15 cellular contexts compared by ENCODE assay signal in genomic region chr11:3615998-3616397, GRCh38. TPM values are rescaled to one million over a fixed set of nuclear protein-coding genes. Genes with fewer than 3 reads are reported as not detected.
DNase-seq lines count a peak whose midpoint lies in the region; ATAC-seq and TF ChIP-seq lines count a peak whose summit lies in the region.
"Had no signal": no experiment of that assay in that cellular context is flagged by ENCODE, and none has a peak within 500 bp of the region (broad histone marks: within the 10 kb centered on the region; RNA-seq: fewer than 3 reads in every experiment).

No MANE protein-coding gene starts in this region.

- no peaks in the 10 kb centered on the region for H3K27me3 ChIP-seq in foreskin keratinocyte
- H3K27me3 ChIP-seq: Peyer's patch had no signal

- intact Hi-C loops in activated naive CD4-positive, alpha-beta T cell treated with anti-CD3 and anti-CD28 coated beads for 36 hours (cut with micrococcal nuclease): loop anchor here (2.0 kb wide), 1 partner anchor 193 kb away; the partner anchor contains the start of gene PGAP2

- CTCF ChIA-PET in activated naive CD4-positive, alpha-beta T cell treated with anti-CD3 and anti-CD28 coated beads for 36 hours (lab: Charles Lee): no interaction called here
- CTCF ChIA-PET in HEK293T (lab: Yijun Ruan, JAX): no interaction called here

- H3K27ac ChIP-seq in foreskin keratinocyte: no peak overlapping the region
- H3K27ac ChIP-seq: Peyer's patch had no signal

- DNase-seq in activated naive CD4-positive, alpha-beta T cell treated with anti-CD3 and anti-CD28 coated beads for 36 hours: no peak
- no peak for DNase-seq in activated naive CD4-positive, alpha-beta T cell (lab: John Stamatoyannopoulos, UW)
- DNase-seq in NCI-H446 treated with DMSO at 0.1 percent for 48 hours (lab: John Stamatoyannopoulos, UW) (peak; percentile 30), foreskin keratinocyte (peak in 1 of 2 donors; percentile 23), HEK293T (ENCODE audit: extremely low spot score) (no peak), immature natural killer cell (no peak)
- DNase-seq in stimulated activated effector memory CD8-positive, alpha-beta T cell treated with anti-CD3 and anti-CD28 coated beads, Interleukin-12 subunit alpha, Interleukin-12 subunit beta, amount 100 ng/mL, for 72 hours (ENCODE audit: low spot score in 2 of 2): no peak
- DNase-seq: activated CD4-positive, alpha-beta T cell treated with anti-CD3 and anti-CD28 coated beads, Interleukin-2, amount 50 U/mL, for 4 hours; activated T-cell treated with anti-CD3 and anti-CD28 coated beads, Interleukin-2, amount 50 U/mL, for 4 hours; naive B cell; stimulated activated naive CD8-positive, alpha-beta T cell treated with anti-CD3 and anti-CD28 coated beads, Interleukin-15, amount 100 ng/mL, for 72 hours had no signal

- no peak overlapping the region for H3K4me3 Mint-ChIP-seq in activated naive CD4-positive, alpha-beta T cell treated with anti-CD3 and anti-CD28 coated beads for 36 hours
- H3K4me3 Mint-ChIP-seq in stimulated activated effector memory CD8-positive, alpha-beta T cell treated with anti-CD3 and anti-CD28 coated beads, Interleukin-12 subunit alpha, Interleukin-12 subunit beta, amount 100 ng/mL, for 72 hours: no peak overlapping the region
- no peak overlapping the region for H3K4me3 Mint-ChIP-seq in immature natural killer cell
- H3K4me3 Mint-ChIP-seq: activated T-cell treated with anti-CD3 and anti-CD28 coated beads, Interleukin-2, amount 50 U/mL, for 4 hours; naive B cell; stimulated activated naive CD8-positive, alpha-beta T cell treated with anti-CD3 and anti-CD28 coated beads, Interleukin-15, amount 100 ng/mL, for 72 hours had no signal

- no peaks in the 10 kb centered on the region for H3K9me3 Mint-ChIP-seq in activated naive CD4-positive, alpha-beta T cell treated with anti-CD3 and anti-CD28 coated beads for 36 hours
- H3K9me3 Mint-ChIP-seq in stimulated activated effector memory CD8-positive, alpha-beta T cell treated with anti-CD3 and anti-CD28 coated beads, Interleukin-12 subunit alpha, Interleukin-12 subunit beta, amount 100 ng/mL, for 72 hours: no peaks in the 10 kb centered on the region
- no peaks in the 10 kb centered on the region for H3K9me3 Mint-ChIP-seq in immature natural killer cell
- H3K9me3 Mint-ChIP-seq: activated T-cell treated with anti-CD3 and anti-CD28 coated beads, Interleukin-2, amount 50 U/mL, for 4 hours; stimulated activated naive CD8-positive, alpha-beta T cell treated with anti-CD3 and anti-CD28 coated beads, Interleukin-15, amount 100 ng/mL, for 72 hours had no signal

- ATAC-seq in foreskin keratinocyte (peak; percentile 26), SK-N-SH treated with all-trans-retinoic acid at 6 μM for 48 hours (no peak)
- no peak for ATAC-seq in stimulated activated effector memory CD8-positive, alpha-beta T cell treated with anti-CD3 and anti-CD28 coated beads, Interleukin-12 subunit alpha, Interleukin-12 subunit beta, amount 100 ng/mL, for 72 hours
- ATAC-seq: activated T-cell treated with anti-CD3 and anti-CD28 coated beads, Interleukin-2, amount 50 U/mL, for 4 hours; stimulated activated naive CD8-positive, alpha-beta T cell treated with anti-CD3 and anti-CD28 coated beads, Interleukin-15, amount 100 ng/mL, for 72 hours had no signal

- peaks cover 14% of the 10 kb centered on the region for H3K4me1 Mint-ChIP-seq in activated naive CD4-positive, alpha-beta T cell treated with anti-CD3 and anti-CD28 coated beads for 36 hours (ENCODE audit: low read depth)
- peaks cover 12% of the 10 kb centered on the region for H3K4me1 Mint-ChIP-seq in stimulated activated effector memory CD8-positive, alpha-beta T cell treated with anti-CD3 and anti-CD28 coated beads, Interleukin-12 subunit alpha, Interleukin-12 subunit beta, amount 100 ng/mL, for 72 hours
- H3K4me1 Mint-ChIP-seq in immature natural killer cell: peaks cover 10 to 11% of the 10 kb centered on the region in 2 donors

- H3K36me3 Mint-ChIP-seq in activated naive CD4-positive, alpha-beta T cell treated with anti-CD3 and anti-CD28 coated beads for 36 hours (ENCODE audit: low read depth): no peaks in the 10 kb centered on the region
- H3K36me3 Mint-ChIP-seq in stimulated activated effector memory CD8-positive, alpha-beta T cell treated with anti-CD3 and anti-CD28 coated beads, Interleukin-12 subunit alpha, Interleukin-12 subunit beta, amount 100 ng/mL, for 72 hours: no peaks in the 10 kb centered on the region
- H3K36me3 Mint-ChIP-seq in immature natural killer cell: no peaks in the 10 kb centered on the region
- H3K36me3 Mint-ChIP-seq: naive B cell had no signal

- TF ChIP-seq CTCF in foreskin keratinocyte (conservative IDR thresholded peaks at IDR 0.05): no peak

- H3K27ac Mint-ChIP-seq in activated naive CD4-positive, alpha-beta T cell treated with anti-CD3 and anti-CD28 coated beads for 36 hours: peak overlapping the region; percentile 13
- peak overlapping the region; percentile 12 for H3K27ac Mint-ChIP-seq in stimulated activated effector memory CD8-positive, alpha-beta T cell treated with anti-CD3 and anti-CD28 coated beads, Interleukin-12 subunit alpha, Interleukin-12 subunit beta, amount 100 ng/mL, for 72 hours
- no peak overlapping the region for H3K27ac Mint-ChIP-seq in immature natural killer cell

- H3K27me3 Mint-ChIP-seq in activated naive CD4-positive, alpha-beta T cell treated with anti-CD3 and anti-CD28 coated beads for 36 hours (ENCODE audit: low read depth): no peaks in the 10 kb centered on the region
- peaks cover 0 to 5% (median 3%) of the 10 kb centered on the region in 3 donors for H3K27me3 Mint-ChIP-seq in immature natural killer cell (ENCODE audit: low read depth in 3 of 3)
- H3K27me3 Mint-ChIP-seq: stimulated activated naive CD8-positive, alpha-beta T cell treated with anti-CD3 and anti-CD28 coated beads, Interleukin-15, amount 100 ng/mL, for 72 hours had no signal

- POLR2A ChIA-PET in HEK293T (lab: Yijun Ruan, JAX): no interaction called here

- H3K4me1 ChIP-seq in foreskin keratinocyte: peaks cover 8% of the 10 kb centered on the region
- H3K4me1 ChIP-seq: Peyer's patch had no signal

TF ChIP-seq in HEK293T, 16 proteins besides CTCF, POLR2A, EP300 and RAD21:
- TF ChIP-seq FOXK2 (IDR thresholded peaks at IDR 0.05): no peak
- TF ChIP-seq FOXA1 (IDR thresholded peaks at IDR 0.05): no peak
- no peak for TF ChIP-seq LEF1 (IDR thresholded peaks at IDR 0.05; ENCODE audit: borderline replicate concordance)
- TF ChIP-seq, protein P1, sequence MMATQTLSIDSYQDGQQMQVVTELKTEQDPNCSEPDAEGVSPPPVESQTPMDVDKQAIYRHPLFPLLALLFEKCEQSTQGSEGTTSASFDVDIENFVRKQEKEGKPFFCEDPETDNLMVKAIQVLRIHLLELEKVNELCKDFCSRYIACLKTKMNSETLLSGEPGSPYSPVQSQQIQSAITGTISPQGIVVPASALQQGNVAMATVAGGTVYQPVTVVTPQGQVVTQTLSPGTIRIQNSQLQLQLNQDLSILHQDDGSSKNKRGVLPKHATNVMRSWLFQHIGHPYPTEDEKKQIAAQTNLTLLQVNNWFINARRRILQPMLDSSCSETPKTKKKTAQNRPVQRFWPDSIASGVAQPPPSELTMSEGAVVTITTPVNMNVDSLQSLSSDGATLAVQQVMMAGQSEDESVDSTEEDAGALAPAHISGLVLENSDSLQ (IDR thresholded peaks at IDR 0.05): no peak
- no peak for TF ChIP-seq ARNT (IDR thresholded peaks at IDR 0.05)

TF ChIP-seq in SK-N-SH treated with all-trans-retinoic acid at 6 μM for 48 hours, 23 proteins besides CTCF, POLR2A, EP300 and RAD21 (continues in another document):
- TF ChIP-seq, protein P2, sequence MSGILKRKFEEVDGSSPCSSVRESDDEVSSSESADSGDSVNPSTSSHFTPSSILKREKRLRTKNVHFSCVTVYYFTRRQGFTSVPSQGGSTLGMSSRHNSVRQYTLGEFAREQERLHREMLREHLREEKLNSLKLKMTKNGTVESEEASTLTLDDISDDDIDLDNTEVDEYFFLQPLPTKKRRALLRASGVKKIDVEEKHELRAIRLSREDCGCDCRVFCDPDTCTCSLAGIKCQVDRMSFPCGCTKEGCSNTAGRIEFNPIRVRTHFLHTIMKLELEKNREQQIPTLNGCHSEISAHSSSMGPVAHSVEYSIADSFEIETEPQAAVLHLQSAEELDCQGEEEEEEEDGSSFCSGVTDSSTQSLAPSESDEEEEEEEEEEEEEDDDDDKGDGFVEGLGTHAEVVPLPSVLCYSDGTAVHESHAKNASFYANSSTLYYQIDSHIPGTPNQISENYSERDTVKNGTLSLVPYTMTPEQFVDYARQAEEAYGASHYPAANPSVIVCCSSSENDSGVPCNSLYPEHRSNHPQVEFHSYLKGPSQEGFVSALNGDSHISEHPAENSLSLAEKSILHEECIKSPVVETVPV (CRISPR knock-in tag; IDR thresholded peaks at IDR 0.05): no peak
- TF ChIP-seq, protein P3, sequence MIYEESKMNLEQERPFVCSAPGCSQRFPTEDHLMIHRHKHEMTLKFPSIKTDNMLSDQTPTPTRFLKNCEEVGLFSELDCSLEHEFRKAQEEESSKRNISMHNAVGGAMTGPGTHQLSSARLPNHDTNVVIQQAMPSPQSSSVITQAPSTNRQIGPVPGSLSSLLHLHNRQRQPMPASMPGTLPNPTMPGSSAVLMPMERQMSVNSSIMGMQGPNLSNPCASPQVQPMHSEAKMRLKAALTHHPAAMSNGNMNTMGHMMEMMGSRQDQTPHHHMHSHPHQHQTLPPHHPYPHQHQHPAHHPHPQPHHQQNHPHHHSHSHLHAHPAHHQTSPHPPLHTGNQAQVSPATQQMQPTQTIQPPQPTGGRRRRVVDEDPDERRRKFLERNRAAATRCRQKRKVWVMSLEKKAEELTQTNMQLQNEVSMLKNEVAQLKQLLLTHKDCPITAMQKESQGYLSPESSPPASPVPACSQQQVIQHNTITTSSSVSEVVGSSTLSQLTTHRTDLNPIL (CRISPR knock-in tag; IDR thresholded peaks at IDR 0.05; ENCODE audit: low read depth): no peak

RNA-seq across cellular contexts. Expression of gene ART5, which starts 25.8 kb away (rescaled TPM):
- total RNA-seq in activated naive CD4-positive, alpha-beta T cell treated with anti-CD3 and anti-CD28 coated beads for 36 hours: not detected
- 0.11 TPM in 1 of 2 replicates, not detected in the other for total RNA-seq in foreskin keratinocyte
- polyA plus RNA-seq in foreskin keratinocyte (0.07 and 0.15 TPM in 2 replicates), immature natural killer cell (not detected)
- total RNA-seq: activated T-cell treated with anti-CD3 and anti-CD28 coated beads, Interleukin-2, amount 50 U/mL, for 4 hours; frontal cortex; Peyer's patch had no signal

RNA-seq across cellular contexts. Expression of gene ART1, which starts 28.9 kb away (rescaled TPM):
- total RNA-seq in activated naive CD4-positive, alpha-beta T cell treated with anti-CD3 and anti-CD28 coated beads for 36 hours: not detected
- total RNA-seq in foreskin keratinocyte: not detected in 2 replicates
- polyA plus RNA-seq in foreskin keratinocyte (not detected in 2 replicates), immature natural killer cell (not detected)
- total RNA-seq: activated T-cell treated with anti-CD3 and anti-CD28 coated beads, Interleukin-2, amount 50 U/mL, for 4 hours; frontal cortex; lower leg skin; Peyer's patch had no signal

RNA-seq across cellular contexts. Expression of gene CHRNA10, which starts 55.2 kb away (rescaled TPM):
- total RNA-seq in activated naive CD4-positive, alpha-beta T cell treated with anti-CD3 and anti-CD28 coated beads for 36 hours: under 1 TPM; 0.26 to 0.44 TPM
- 0.42 and 0.51 TPM in 2 replicates for total RNA-seq in foreskin keratinocyte
- 0.35 and 0.55 TPM in 2 replicates for polyA plus RNA-seq in foreskin keratinocyte
- polyA plus RNA-seq in immature natural killer cell: under 1 TPM in 1 of 3 donors, not detected in 2; 0.26 TPM

Comparison
In these comparisons a context has a peak if more than half of its experiments do, and no peak if none do; other contexts are left out.
1. H3K27ac Mint-ChIP-seq: peak in activated naive CD4-positive, alpha-beta T cell treated with anti-CD3 and anti-CD28 coated beads for 36 hours (single experiment) and stimulated activated effector memory CD8-positive, alpha-beta T cell treated with anti-CD3 and anti-CD28 coated beads, Interleukin-12 subunit alpha, Interleukin-12 subunit beta, amount 100 ng/mL, for 72 hours (single experiment); none in immature natural killer cell (0 of 6).